ENCODE assay signal across 21 cellular contexts in genomic region chr22:32605576-32605975, GRCh38.
DNase-seq lines count a peak whose midpoint lies in the region; ATAC-seq, FAIRE-seq and TF ChIP-seq lines count a peak whose summit lies in the region.
"Had no signal": no experiment of that assay in that cellular context is flagged by ENCODE, and none has a peak within 500 bp of the region (broad histone marks: within the 10 kb centered on the region; RNA-seq: fewer than 3 reads in every experiment).

No MANE protein-coding gene starts in this region.

- H3K9ac ChIP-seq in BLaER1 treated with 17β-estradiol and CSF1 and Interleukin-3, amounts not matched to agents 10 nM and 100 nM, result no peak overlapping the region
- no peak overlapping the region for H3K9ac ChIP-seq in keratinocyte (ENCODE audit: control insufficient read depth, extremely low read depth, insufficient read depth, low read length)
- H3K9ac ChIP-seq in smooth muscle cell (ENCODE audit: low read depth), result no peak overlapping the region

- H3K27me3 ChIP-seq in BLaER1 treated with 17β-estradiol and CSF1 and Interleukin-3, amounts not matched to agents 10 nM and 100 nM, result no peaks in the 10 kb centered on the region
- H3K27me3 ChIP-seq in RWPE2 (ENCODE audit: insufficient read depth, poor library complexity, severe bottlenecking), result no peaks in the 10 kb centered on the region
- no peaks in the 10 kb centered on the region for H3K27me3 ChIP-seq in keratinocyte (ENCODE audit: control insufficient read depth, extremely low read depth, insufficient read depth, low read length)
- H3K27me3 ChIP-seq in smooth muscle cell (ENCODE audit: low read depth), result no peaks in the 10 kb centered on the region
- H3K27me3 ChIP-seq: SJCRH30 had no signal

- no peaks in the 10 kb centered on the region for H3K9me1 ChIP-seq in keratinocyte (ENCODE audit: control insufficient read depth, extremely low read depth, insufficient read depth, low read length)

- H3K9me3 ChIP-seq in BLaER1 treated with 17β-estradiol and CSF1 and Interleukin-3, amounts not matched to agents 10 nM and 100 nM (replicated peaks in 1 of 11), result peaks cover 0 to 9% (median 5%) of the 10 kb centered on the region in 11 experiments; a peak in 8 of 22 replicates
- H3K9me3 ChIP-seq in RWPE2 (ENCODE audit: severe bottlenecking) (no peaks in the 10 kb centered on the region), keratinocyte (ENCODE audit: control insufficient read depth, low read depth, low read length) (no peaks in the 10 kb centered on the region), smooth muscle cell (replicated peaks; ENCODE audit: low read depth) (no peaks in the 10 kb centered on the region)
- H3K9me3 ChIP-seq: HAP-1, SJCRH30 had no signal

- no peaks in the 10 kb centered on the region for H4K20me1 ChIP-seq in BLaER1 treated with 17β-estradiol and CSF1 and Interleukin-3, amounts not matched to agents 10 nM and 100 nM
- H4K20me1 ChIP-seq in keratinocyte (ENCODE audit: control insufficient read depth, extremely low read depth, insufficient read depth, low read length), result no peaks in the 10 kb centered on the region
- no peaks in the 10 kb centered on the region for H4K20me1 ChIP-seq in smooth muscle cell (ENCODE audit: low read depth)

- peak overlapping the region in 4 of 11 experiments; percentile 20 to 58 (median 24); a peak in 3 of 22 replicates for H3K27ac ChIP-seq in BLaER1 treated with 17β-estradiol and CSF1 and Interleukin-3, amounts not matched to agents 10 nM and 100 nM
- H3K27ac ChIP-seq in RWPE2 (ENCODE audit: poor library complexity, severe bottlenecking), result no peak overlapping the region
- no peak overlapping the region for H3K27ac ChIP-seq in keratinocyte (ENCODE audit: control insufficient read depth, insufficient read depth, low read length)
- peak overlapping the region; percentile 80 for H3K27ac ChIP-seq in smooth muscle cell (ENCODE audit: low read depth)
- H3K27ac ChIP-seq: HL-60, SJCRH30 had no signal

- H3K4me3 ChIP-seq in BLaER1 treated with 17β-estradiol and CSF1 and Interleukin-3, amounts not matched to agents 10 nM and 100 nM, result no peak overlapping the region
- no peak overlapping the region for H3K4me3 ChIP-seq in RWPE2 (ENCODE audit: severe bottlenecking)
- H3K4me3 ChIP-seq in keratinocyte (ENCODE audit: control insufficient read depth in 2 of 3, extremely low read depth in 1 of 3, insufficient read depth in 2 of 3, low read depth in 1 of 3, low read length in 3 of 3), result no peak overlapping the region
- no peak overlapping the region for H3K4me3 ChIP-seq in smooth muscle cell
- H3K4me3 ChIP-seq: HAP-1, SJCRH30 had no signal

- 93% methylated on average over 4 of the region's 4 CpGs for WGBS in smooth muscle cell (ENCODE audit: low lambda C conversion rate)

- peak; percentile 77 for FAIRE-seq in keratinocyte (lab: Jason Lieb, UNC)
- FAIRE-seq: A204.1 had no signal

- H3K36me3 ChIP-seq in BLaER1 treated with 17β-estradiol and CSF1 and Interleukin-3, amounts not matched to agents 10 nM and 100 nM, result no peaks in the 10 kb centered on the region
- H3K36me3 ChIP-seq in RWPE2 (ENCODE audit: low read depth), result no peaks in the 10 kb centered on the region
- no peaks in the 10 kb centered on the region for H3K36me3 ChIP-seq in keratinocyte (ENCODE audit: control insufficient read depth in 2 of 2, extremely low read depth in 1 of 2, insufficient read depth in 2 of 2, low read length in 2 of 2)
- H3K36me3 ChIP-seq in smooth muscle cell (ENCODE audit: low read depth), result no peaks in the 10 kb centered on the region
- H3K36me3 ChIP-seq: HAP-1, SJCRH30 had no signal

- peak; percentile 70; the same call in 2 of the 3 replicates for ATAC-seq in RWPE2 (ENCODE audit: low read depth)
- ATAC-seq in HG03045 (IDR thresholded peaks at IDR 0.05; ENCODE audit: unreplicated experiment), result no peak
- no peak for ATAC-seq in GM21381 (IDR thresholded peaks at IDR 0.05; ENCODE audit: unreplicated experiment)
- ATAC-seq: Panc1 had no signal

- DNase-seq in RWPE2 (ENCODE audit: low spot score), result no peak
- DNase-seq in keratinocyte (ENCODE audit: low read depth, low spot score), result no peak
- DNase-seq in smooth muscle cell (lab: John Stamatoyannopoulos, UW; ENCODE audit: unreplicated experiment), result no peak
- no peak for DNase-seq in DMS153 (lab: John Stamatoyannopoulos, UW)
- DNase-seq: DMS79; KG1; NCI-H1105; NCI-H146; NCI-H2029; NCI-H2227 treated with DMSO at 0.1 percent for 48 hours; NCI-H510A; NCI-H748 treated with DMSO at 0.1 percent for 48 hours; NK-92 treated with Interleukin-12 subunit alpha and Interleukin-12 subunit beta, amount 100 ng/mL, for 24 hours; SJCRH30 had no signal

- peaks cover 20 to 49% (median 40%) of the 10 kb centered on the region in 10 experiments for H3K4me1 ChIP-seq in BLaER1 treated with 17β-estradiol and CSF1 and Interleukin-3, amounts not matched to agents 10 nM and 100 nM
- H3K4me1 ChIP-seq in RWPE2 (ENCODE audit: insufficient read depth, poor library complexity, severe bottlenecking) (peaks cover 17% of the 10 kb centered on the region), keratinocyte (ENCODE audit: control insufficient read depth, extremely low read depth, insufficient read depth, low read length) (peaks cover 10% of the 10 kb centered on the region), smooth muscle cell (ENCODE audit: low read depth) (peaks cover 3% of the 10 kb centered on the region)
- H3K4me1 ChIP-seq: HAP-1 had no signal

- H3K4me2 ChIP-seq in BLaER1 treated with 17β-estradiol and CSF1 and Interleukin-3, amounts not matched to agents 10 nM and 100 nM, result peak overlapping the region in 9 of 11 experiments; percentile 56 to 73 (median 64); a peak in 17 of 22 replicates
- H3K4me2 ChIP-seq in keratinocyte (ENCODE audit: control insufficient read depth, extremely low read depth, insufficient read depth, low read depth, low read length) (no peak overlapping the region), smooth muscle cell (no peak overlapping the region)

- TF ChIP-seq CTCF in RWPE2 (IDR thresholded peaks at IDR 0.05; ENCODE audit: poor library complexity, severe bottlenecking) (no peak), keratinocyte (optimal IDR thresholded peaks at IDR 0.05 in 1 of 3, IDR thresholded peaks at IDR 0.05 in 1 of 3, conservative IDR thresholded peaks at IDR 0.05 in 1 of 3; ENCODE audit: extremely low read depth in 1 of 3, insufficient read depth in 2 of 3, low read length in 3 of 3) (no peak), smooth muscle cell (IDR thresholded peaks at IDR 0.05; ENCODE audit: borderline replicate concordance, insufficient read depth, poor library complexity, severe bottlenecking) (no peak)

- peaks cover 4% of the 10 kb centered on the region for H3F3A ChIP-seq in smooth muscle cell (ENCODE audit: low read depth)

- H3K79me2 ChIP-seq in keratinocyte (ENCODE audit: control insufficient read depth, insufficient read depth, low read length) (no peaks in the 10 kb centered on the region), smooth muscle cell (ENCODE audit: low read depth) (no peaks in the 10 kb centered on the region)

- H2AFZ ChIP-seq in keratinocyte (ENCODE audit: control insufficient read depth, low read length) (no peak overlapping the region), smooth muscle cell (ENCODE audit: low read depth) (peak overlapping the region; percentile 54)

- dilution Hi-C loops in keratinocyte (cut with MboI; ENCODE audit: extremely low pct_ligation_motif_present, low sequenced_read_pairs), result no loop called here

Comparison
In these comparisons a context has a peak if more than half of its experiments do, and no peak if none do; other contexts are left out.
1. H3K4me2 ChIP-seq: peak in BLaER1 treated with 17β-estradiol and CSF1 and Interleukin-3, amounts not matched to agents 10 nM and 100 nM (9 of 11); none in keratinocyte (single experiment) and smooth muscle cell (single experiment).